Comparison of ENCODE assay signal across 26 cellular contexts in genomic region chr9:77000330-77000729, GRCh38. TPM values are rescaled to one million over a fixed set of nuclear protein-coding genes. Genes with fewer than 3 reads are reported as not detected.
"Had no signal": no experiment of that assay in that cellular context is flagged by ENCODE, and none has a peak within 500 bp of the region (broad histone marks: within the 10 kb centered on the region; RNA-seq: fewer than 3 reads in every experiment).

No MANE protein-coding gene starts in this region.

- H3K27ac Mint-ChIP-seq: activated naive CD4-positive, alpha-beta T cell treated with anti-CD3 and anti-CD28 coated beads for 36 hours; effector memory CD8-positive, alpha-beta T cell; memory B cell; natural killer cell treated with Interleukin-12 subunit alpha and Interleukin-12 subunit beta and Interleukin-15 and Interleukin-18, amount 100 ng/mL, for 72 hours; stimulated activated naive B cell treated with anti-CD40 and anti-IgM and Interleukin-4, amounts not matched to agents 10 μg/mL and 1 μg/mL and 100 μg/mL, for 72 hours had no signal

- ATAC-seq: activated T-cell treated with anti-CD3 and anti-CD28 coated beads, Interleukin-2, amount 50 U/mL, for 4 hours; effector memory CD8-positive, alpha-beta T cell; gastroesophageal sphincter; natural killer cell treated with Interleukin-12 subunit alpha and Interleukin-12 subunit beta and Interleukin-15 and Interleukin-18, amount 100 ng/mL, for 72 hours; stimulated activated naive B cell treated with anti-CD40 and anti-IgM and Interleukin-4, amounts not matched to agents 10 μg/mL and 1 μg/mL and 100 μg/mL, for 72 hours had no signal

- H3K9me3 Mint-ChIP-seq: activated naive CD4-positive, alpha-beta T cell treated with anti-CD3 and anti-CD28 coated beads for 36 hours; activated T-cell treated with anti-CD3 and anti-CD28 coated beads, Interleukin-2, amount 50 U/mL, for 4 hours; effector memory CD8-positive, alpha-beta T cell; memory B cell; natural killer cell treated with Interleukin-12 subunit alpha and Interleukin-12 subunit beta and Interleukin-15 and Interleukin-18, amount 100 ng/mL, for 72 hours had no signal

- H3K36me3 Mint-ChIP-seq: memory B cell; natural killer cell treated with Interleukin-12 subunit alpha and Interleukin-12 subunit beta and Interleukin-15 and Interleukin-18, amount 100 ng/mL, for 72 hours; stimulated activated naive B cell treated with anti-CD40 and anti-IgM and Interleukin-4, amounts not matched to agents 10 μg/mL and 1 μg/mL and 100 μg/mL, for 72 hours had no signal

- H3K27me3 ChIP-seq: ovary, testis, uterus had no signal

- H3K4me1 ChIP-seq: colonic mucosa, esophagus squamous epithelium, prostate gland, uterus had no signal

- H3K27ac ChIP-seq: colonic mucosa, dorsolateral prefrontal cortex, esophagus squamous epithelium, gastroesophageal sphincter, ovary, prostate gland, testis, uterus had no signal

- H3K9me3 ChIP-seq: colonic mucosa, esophagus squamous epithelium, gastroesophageal sphincter, ovary, prostate gland, testis, uterus had no signal

- H3K4me3 ChIP-seq: colonic mucosa, dorsolateral prefrontal cortex, esophagus squamous epithelium, gastroesophageal sphincter, ovary, prostate gland, testis, uterus had no signal

- DNase-seq: activated CD4-positive, alpha-beta T cell treated with anti-CD3 and anti-CD28 coated beads for 4 hours; activated CD4-positive, alpha-beta T cell treated with anti-CD3 and anti-CD28 coated beads, Interleukin-2, amount 50 U/mL, for 48 hours; activated CD4-positive, CD25-positive, alpha-beta regulatory T cell; activated CD8-positive, alpha-beta memory T cell treated with anti-CD3 and anti-CD28 coated beads, Interleukin-2, amount 50 U/mL, for 48 hours; activated naive CD4-positive, alpha-beta T cell treated with anti-CD3 and anti-CD28 coated beads for 36 hours; activated T-cell treated with anti-CD3 and anti-CD28 coated beads, Interleukin-2, amount 50 U/mL, for 4 hours; amygdala; colonic mucosa; dorsolateral prefrontal cortex; effector memory CD8-positive, alpha-beta T cell; esophagus squamous epithelium; hypothalamus; ovary; stimulated activated CD4-positive, alpha-beta T cell treated with anti-CD3 and anti-CD28 coated beads, Interleukin-2, amount 100 ng/mL, for 48 hours; stimulated activated CD8-positive, alpha-beta memory T cell treated with anti-CD3 and anti-CD28 coated beads, Interleukin-4, amount 100 ng/mL, for 48 hours; stimulated activated naive B cell treated with anti-CD40 and anti-IgM and Interleukin-4, amounts not matched to agents 10 μg/mL and 1 μg/mL and 100 μg/mL, for 72 hours; testis; trophoblast cell; uterus had no signal

- H3K4me3 Mint-ChIP-seq: activated naive CD4-positive, alpha-beta T cell treated with anti-CD3 and anti-CD28 coated beads for 36 hours; activated T-cell treated with anti-CD3 and anti-CD28 coated beads, Interleukin-2, amount 50 U/mL, for 4 hours; effector memory CD8-positive, alpha-beta T cell; memory B cell; natural killer cell treated with Interleukin-12 subunit alpha and Interleukin-12 subunit beta and Interleukin-15 and Interleukin-18, amount 100 ng/mL, for 72 hours; stimulated activated naive B cell treated with anti-CD40 and anti-IgM and Interleukin-4, amounts not matched to agents 10 μg/mL and 1 μg/mL and 100 μg/mL, for 72 hours had no signal

- H3K36me3 ChIP-seq: colonic mucosa, esophagus squamous epithelium, gastroesophageal sphincter, ovary, prostate gland, uterus had no signal

- H3K4me1 Mint-ChIP-seq: memory B cell; stimulated activated naive B cell treated with anti-CD40 and anti-IgM and Interleukin-4, amounts not matched to agents 10 μg/mL and 1 μg/mL and 100 μg/mL, for 72 hours had no signal

RNA-seq across cellular contexts. Expression of gene FOXB2, which starts 19.1 kb away (rescaled TPM):
- total RNA-seq: activated CD8-positive, alpha-beta memory T cell treated with anti-CD3 and anti-CD28 coated beads for 36 hours; activated naive CD4-positive, alpha-beta T cell treated with anti-CD3 and anti-CD28 coated beads for 36 hours; activated T-cell treated with anti-CD3 and anti-CD28 coated beads, Interleukin-2, amount 50 U/mL, for 4 hours; bronchial epithelial cell; colonic mucosa; esophagus squamous epithelium; gastroesophageal sphincter; lower leg skin; natural killer cell treated with Interleukin-12 subunit alpha and Interleukin-12 subunit beta and Interleukin-15 and Interleukin-18, amount 100 ng/mL, for 72 hours; prostate gland; testis; uterus had no signal
